ENCODE assay signal across 1 cellular context in the genomic region with DNA sequence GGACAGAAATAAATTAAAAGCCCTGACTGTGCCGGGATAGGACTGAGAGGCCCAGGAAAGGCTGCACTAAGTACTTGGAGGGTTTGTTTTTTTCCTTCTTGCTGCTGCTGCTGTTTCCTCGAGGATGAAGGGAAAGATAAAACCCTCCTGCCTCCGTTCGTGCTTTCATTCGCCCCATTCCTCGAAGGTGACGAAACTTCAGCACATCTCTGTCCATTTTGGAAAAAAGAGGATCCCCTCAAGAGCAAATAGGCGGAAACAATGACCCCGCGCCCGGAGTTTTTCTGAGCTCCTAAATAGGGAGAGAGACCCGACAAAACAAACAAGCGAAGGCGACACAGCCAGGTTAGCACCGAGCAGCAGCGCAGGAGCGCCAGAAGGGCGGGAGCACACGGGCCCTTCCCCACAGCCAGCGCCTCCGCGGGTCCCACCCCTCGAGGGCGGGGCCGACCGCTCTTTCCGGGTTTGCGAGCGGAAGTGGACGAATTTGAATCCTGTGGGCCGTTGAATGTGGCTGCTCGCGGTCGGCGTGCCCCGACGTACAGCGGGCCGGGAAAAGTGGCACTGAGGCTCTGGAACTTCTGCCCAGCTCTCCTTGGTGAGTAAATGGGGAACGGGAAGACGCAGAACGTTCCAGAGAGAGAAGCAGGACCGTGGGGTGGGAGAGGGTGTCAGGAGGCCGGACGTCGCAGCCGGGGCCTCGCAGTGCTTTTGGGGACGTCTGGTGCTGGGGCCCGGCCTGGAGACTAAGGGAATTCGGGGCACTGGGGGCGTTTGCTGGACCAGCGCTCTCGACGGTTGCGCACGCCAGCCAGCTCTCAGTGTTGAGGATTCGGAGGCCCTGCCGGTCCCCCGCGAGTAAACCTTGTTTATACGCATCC.
TF ChIP-seq lines count a peak whose summit lies in the region.

A gene with protein sequence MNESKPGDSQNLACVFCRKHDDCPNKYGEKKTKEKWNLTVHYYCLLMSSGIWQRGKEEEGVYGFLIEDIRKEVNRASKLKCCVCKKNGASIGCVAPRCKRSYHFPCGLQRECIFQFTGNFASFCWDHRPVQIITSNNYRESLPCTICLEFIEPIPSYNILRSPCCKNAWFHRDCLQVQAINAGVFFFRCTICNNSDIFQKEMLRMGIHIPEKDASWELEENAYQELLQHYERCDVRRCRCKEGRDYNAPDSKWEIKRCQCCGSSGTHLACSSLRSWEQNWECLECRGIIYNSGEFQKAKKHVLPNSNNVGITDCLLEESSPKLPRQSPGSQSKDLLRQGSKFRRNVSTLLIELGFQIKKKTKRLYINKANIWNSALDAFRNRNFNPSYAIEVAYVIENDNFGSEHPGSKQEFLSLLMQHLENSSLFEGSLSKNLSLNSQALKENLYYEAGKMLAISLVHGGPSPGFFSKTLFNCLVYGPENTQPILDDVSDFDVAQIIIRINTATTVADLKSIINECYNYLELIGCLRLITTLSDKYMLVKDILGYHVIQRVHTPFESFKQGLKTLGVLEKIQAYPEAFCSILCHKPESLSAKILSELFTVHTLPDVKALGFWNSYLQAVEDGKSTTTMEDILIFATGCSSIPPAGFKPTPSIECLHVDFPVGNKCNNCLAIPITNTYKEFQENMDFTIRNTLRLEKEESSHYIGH (plus strand): TSS at position 484 of the 881 bp plus-strand sequence. CDS start 21,922 bp downstream, outside the sequence.

TF ChIP-seq in HepG2, 621 proteins besides CTCF, POLR2A, EP300 and RAD21 (continued from another document and continues in another):
- TF ChIP-seq, protein P1, sequence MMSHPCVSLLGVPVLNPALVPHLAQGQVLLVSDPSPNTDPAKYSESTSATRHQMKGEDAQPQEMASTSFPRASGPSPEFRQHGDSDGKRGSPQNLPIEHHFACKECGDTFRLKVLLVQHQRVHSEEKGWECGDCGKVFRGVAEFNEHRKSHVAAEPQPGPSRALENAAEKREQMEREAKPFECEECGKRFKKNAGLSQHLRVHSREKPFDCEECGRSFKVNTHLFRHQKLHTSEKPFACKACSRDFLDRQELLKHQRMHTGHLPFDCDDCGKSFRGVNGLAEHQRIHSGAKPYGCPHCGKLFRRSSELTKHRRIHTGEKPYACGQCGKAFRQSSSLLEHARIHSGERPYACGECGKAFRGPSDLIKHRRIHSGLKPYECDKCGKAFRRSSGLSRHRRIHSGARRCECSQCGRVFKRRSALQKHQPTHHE (CRISPR knock-in tag; IDR thresholded peaks at IDR 0.05; ENCODE audit: borderline replicate concordance) = peak; percentile 92
- TF ChIP-seq NCOR1 (IDR thresholded peaks at IDR 0.05; ENCODE audit: borderline replicate concordance, low read length) = peak; percentile 9; the same call in 1 of the 2 replicates
- TF ChIP-seq SNRNP70 (IDR thresholded peaks at IDR 0.05; ENCODE audit: low read depth, low read length) = no peak
- peak; percentile 88 for TF ChIP-seq TBX2 (CRISPR knock-in tag; IDR thresholded peaks at IDR 0.05; ENCODE audit: borderline replicate concordance)
- TF ChIP-seq ZNF124 (CRISPR knock-in tag; IDR thresholded peaks at IDR 0.05) = peak; percentile 85; the same call in 1 of the 2 replicates
- no peak for TF ChIP-seq MBNL3 (CRISPR knock-in tag; conservative IDR thresholded peaks at IDR 0.05)
- TF ChIP-seq ZNF460 (CRISPR knock-in tag; IDR thresholded peaks at IDR 0.05; ENCODE audit: borderline replicate concordance) = peak; percentile 77; the same call in 1 of the 2 replicates
- TF ChIP-seq RAD51 (IDR thresholded peaks at IDR 0.05; ENCODE audit: borderline replicate concordance) = no peak
- TF ChIP-seq FOXM1 (CRISPR knock-in tag; IDR thresholded peaks at IDR 0.05) = no peak; the same call in 1 of the 2 replicates
- peak; percentile 98 for TF ChIP-seq ETV6 (CRISPR knock-in tag; conservative IDR thresholded peaks at IDR 0.05)
- TF ChIP-seq NONO (IDR thresholded peaks at IDR 0.05) = no peak
- peak; percentile 88; the same call in 1 of the 2 replicates for TF ChIP-seq NONO (CRISPR knock-in tag; conservative IDR thresholded peaks at IDR 0.05)
- TF ChIP-seq ELF3 (CRISPR knock-in tag; IDR thresholded peaks at IDR 0.05) = peak; percentile 99
- TF ChIP-seq ZNF530 (CRISPR knock-in tag; IDR thresholded peaks at IDR 0.05; ENCODE audit: low read depth) = no peak
- TF ChIP-seq ATF1 (CRISPR knock-in tag; IDR thresholded peaks at IDR 0.05) = no peak
- TF ChIP-seq, protein P2, sequence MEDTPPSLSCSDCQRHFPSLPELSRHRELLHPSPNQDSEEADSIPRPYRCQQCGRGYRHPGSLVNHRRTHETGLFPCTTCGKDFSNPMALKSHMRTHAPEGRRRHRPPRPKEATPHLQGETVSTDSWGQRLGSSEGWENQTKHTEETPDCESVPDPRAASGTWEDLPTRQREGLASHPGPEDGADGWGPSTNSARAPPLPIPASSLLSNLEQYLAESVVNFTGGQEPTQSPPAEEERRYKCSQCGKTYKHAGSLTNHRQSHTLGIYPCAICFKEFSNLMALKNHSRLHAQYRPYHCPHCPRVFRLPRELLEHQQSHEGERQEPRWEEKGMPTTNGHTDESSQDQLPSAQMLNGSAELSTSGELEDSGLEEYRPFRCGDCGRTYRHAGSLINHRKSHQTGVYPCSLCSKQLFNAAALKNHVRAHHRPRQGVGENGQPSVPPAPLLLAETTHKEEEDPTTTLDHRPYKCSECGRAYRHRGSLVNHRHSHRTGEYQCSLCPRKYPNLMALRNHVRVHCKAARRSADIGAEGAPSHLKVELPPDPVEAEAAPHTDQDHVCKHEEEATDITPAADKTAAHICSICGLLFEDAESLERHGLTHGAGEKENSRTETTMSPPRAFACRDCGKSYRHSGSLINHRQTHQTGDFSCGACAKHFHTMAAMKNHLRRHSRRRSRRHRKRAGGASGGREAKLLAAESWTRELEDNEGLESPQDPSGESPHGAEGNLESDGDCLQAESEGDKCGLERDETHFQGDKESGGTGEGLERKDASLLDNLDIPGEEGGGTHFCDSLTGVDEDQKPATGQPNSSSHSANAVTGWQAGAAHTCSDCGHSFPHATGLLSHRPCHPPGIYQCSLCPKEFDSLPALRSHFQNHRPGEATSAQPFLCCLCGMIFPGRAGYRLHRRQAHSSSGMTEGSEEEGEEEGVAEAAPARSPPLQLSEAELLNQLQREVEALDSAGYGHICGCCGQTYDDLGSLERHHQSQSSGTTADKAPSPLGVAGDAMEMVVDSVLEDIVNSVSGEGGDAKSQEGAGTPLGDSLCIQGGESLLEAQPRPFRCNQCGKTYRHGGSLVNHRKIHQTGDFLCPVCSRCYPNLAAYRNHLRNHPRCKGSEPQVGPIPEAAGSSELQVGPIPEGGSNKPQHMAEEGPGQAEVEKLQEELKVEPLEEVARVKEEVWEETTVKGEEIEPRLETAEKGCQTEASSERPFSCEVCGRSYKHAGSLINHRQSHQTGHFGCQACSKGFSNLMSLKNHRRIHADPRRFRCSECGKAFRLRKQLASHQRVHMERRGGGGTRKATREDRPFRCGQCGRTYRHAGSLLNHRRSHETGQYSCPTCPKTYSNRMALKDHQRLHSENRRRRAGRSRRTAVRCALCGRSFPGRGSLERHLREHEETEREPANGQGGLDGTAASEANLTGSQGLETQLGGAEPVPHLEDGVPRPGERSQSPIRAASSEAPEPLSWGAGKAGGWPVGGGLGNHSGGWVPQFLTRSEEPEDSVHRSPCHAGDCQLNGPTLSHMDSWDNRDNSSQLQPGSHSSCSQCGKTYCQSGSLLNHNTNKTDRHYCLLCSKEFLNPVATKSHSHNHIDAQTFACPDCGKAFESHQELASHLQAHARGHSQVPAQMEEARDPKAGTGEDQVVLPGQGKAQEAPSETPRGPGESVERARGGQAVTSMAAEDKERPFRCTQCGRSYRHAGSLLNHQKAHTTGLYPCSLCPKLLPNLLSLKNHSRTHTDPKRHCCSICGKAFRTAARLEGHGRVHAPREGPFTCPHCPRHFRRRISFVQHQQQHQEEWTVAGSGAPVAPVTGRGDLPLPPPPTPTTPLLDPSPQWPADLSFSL (CRISPR knock-in tag; IDR thresholded peaks at IDR 0.05) = peak; percentile 67; the same call in 1 of the 2 replicates
- TF ChIP-seq ZNF678 (CRISPR knock-in tag; IDR thresholded peaks at IDR 0.05) = 0 out of 2 replicates have a peak, but pooled peaks have one; percentile 62
- TF ChIP-seq LCORL (IDR thresholded peaks at IDR 0.05) = 0 out of 2 replicates have a peak, but pooled peaks have one; percentile 33
- peak; percentile 96 for TF ChIP-seq LCORL (CRISPR knock-in tag; IDR thresholded peaks at IDR 0.05)
- peak; percentile 88 for TF ChIP-seq SATB2 (CRISPR knock-in tag; IDR thresholded peaks at IDR 0.05)
- peak; percentile 96 for TF ChIP-seq YEATS2 (CRISPR knock-in tag; IDR thresholded peaks at IDR 0.05; ENCODE audit: borderline replicate concordance)
- no peak; the same call in none of the 2 replicates for TF ChIP-seq PRDM15 (CRISPR knock-in tag; IDR thresholded peaks at IDR 0.05)
- TF ChIP-seq HHEX (CRISPR knock-in tag; IDR thresholded peaks at IDR 0.05) = no peak; the same call in 1 of the 2 replicates
- TF ChIP-seq KDM6A (CRISPR knock-in tag; IDR thresholded peaks at IDR 0.05; ENCODE audit: low read depth) = no peak
- no peak for TF ChIP-seq ZBTB1 (CRISPR knock-in tag; IDR thresholded peaks at IDR 0.05; ENCODE audit: borderline replicate concordance)
- TF ChIP-seq KLF9 (CRISPR knock-in tag; IDR thresholded peaks at IDR 0.05; ENCODE audit: low read depth) = peak; percentile 85; the same call in 1 of the 2 replicates
- TF ChIP-seq, protein P3, sequence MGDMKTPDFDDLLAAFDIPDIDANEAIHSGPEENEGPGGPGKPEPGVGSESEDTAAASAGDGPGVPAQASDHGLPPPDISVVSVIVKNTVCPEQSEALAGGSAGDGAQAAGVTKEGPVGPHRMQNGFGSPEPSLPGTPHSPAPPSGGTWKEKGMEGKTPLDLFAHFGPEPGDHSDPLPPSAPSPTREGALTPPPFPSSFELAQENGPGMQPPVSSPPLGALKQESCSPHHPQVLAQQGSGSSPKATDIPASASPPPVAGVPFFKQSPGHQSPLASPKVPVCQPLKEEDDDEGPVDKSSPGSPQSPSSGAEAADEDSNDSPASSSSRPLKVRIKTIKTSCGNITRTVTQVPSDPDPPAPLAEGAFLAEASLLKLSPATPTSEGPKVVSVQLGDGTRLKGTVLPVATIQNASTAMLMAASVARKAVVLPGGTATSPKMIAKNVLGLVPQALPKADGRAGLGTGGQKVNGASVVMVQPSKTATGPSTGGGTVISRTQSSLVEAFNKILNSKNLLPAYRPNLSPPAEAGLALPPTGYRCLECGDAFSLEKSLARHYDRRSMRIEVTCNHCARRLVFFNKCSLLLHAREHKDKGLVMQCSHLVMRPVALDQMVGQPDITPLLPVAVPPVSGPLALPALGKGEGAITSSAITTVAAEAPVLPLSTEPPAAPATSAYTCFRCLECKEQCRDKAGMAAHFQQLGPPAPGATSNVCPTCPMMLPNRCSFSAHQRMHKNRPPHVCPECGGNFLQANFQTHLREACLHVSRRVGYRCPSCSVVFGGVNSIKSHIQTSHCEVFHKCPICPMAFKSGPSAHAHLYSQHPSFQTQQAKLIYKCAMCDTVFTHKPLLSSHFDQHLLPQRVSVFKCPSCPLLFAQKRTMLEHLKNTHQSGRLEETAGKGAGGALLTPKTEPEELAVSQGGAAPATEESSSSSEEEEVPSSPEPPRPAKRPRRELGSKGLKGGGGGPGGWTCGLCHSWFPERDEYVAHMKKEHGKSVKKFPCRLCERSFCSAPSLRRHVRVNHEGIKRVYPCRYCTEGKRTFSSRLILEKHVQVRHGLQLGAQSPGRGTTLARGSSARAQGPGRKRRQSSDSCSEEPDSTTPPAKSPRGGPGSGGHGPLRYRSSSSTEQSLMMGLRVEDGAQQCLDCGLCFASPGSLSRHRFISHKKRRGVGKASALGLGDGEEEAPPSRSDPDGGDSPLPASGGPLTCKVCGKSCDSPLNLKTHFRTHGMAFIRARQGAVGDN (CRISPR knock-in tag; IDR thresholded peaks at IDR 0.05) = peak; percentile 99
- peak; percentile 82 for TF ChIP-seq MTA1 (CRISPR knock-in tag; IDR thresholded peaks at IDR 0.05; ENCODE audit: borderline replicate concordance)
- peak; percentile 93 for TF ChIP-seq ZIK1 (CRISPR knock-in tag; IDR thresholded peaks at IDR 0.05; ENCODE audit: borderline replicate concordance, low read depth)
- peak; percentile 94; the same call in 1 of the 2 replicates for TF ChIP-seq ZNF746 (CRISPR knock-in tag; IDR thresholded peaks at IDR 0.05)
- TF ChIP-seq ZBTB39 (CRISPR knock-in tag; IDR thresholded peaks at IDR 0.05) = peak; percentile 90; the same call in 1 of the 2 replicates
